1 cellular context compared by ENCODE assay signal in the genomic region with DNA sequence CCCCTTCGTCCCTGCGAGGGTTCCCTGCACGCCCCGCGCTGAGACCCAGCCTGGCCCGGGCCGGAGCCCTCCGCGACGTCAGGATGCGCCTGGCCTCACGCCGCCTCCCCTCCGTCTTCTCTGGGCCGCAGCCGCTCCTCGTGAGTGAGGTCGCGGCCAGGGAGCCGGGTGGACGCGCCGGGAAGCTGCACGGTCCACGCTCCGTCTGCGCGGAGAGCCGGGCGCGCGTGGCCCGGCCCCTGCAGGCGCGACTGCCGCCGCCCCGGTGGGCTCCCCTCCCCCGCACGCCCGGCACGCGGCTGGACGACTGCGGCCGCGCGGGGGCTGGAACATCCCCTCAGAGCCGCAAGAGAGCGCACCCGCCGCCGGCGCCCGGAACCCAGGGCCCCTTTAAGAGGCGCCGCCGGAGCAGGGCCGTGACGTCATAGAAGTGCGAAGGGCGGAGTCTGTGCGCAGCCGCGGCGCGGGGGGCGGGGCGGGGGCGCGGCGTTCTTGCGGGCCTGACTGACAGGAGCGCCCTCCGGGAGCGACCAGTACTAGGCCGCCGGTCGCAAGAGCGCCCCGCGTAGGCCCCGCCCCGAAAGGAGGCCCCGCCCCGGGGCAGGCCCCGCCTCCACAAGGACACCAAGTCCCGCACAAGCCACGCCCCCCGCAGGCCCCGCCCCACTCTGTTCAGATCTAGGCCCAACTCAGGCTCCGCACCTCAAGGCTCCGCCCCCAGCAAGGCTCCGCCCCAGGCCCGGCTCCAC.
TF ChIP-seq lines count a peak whose summit lies in the region.

No MANE protein-coding gene starts in this region.

TF ChIP-seq in HCT116, 20 proteins besides CTCF, POLR2A, EP300 and RAD21 (continued from another document):
- TF ChIP-seq SP1 (IDR thresholded peaks at IDR 0.05; ENCODE audit: low read depth) = peak; percentile 33; the same call in 1 of the 2 replicates
- no peak for TF ChIP-seq SRF (IDR thresholded peaks at IDR 0.05; ENCODE audit: low read depth)
- TF ChIP-seq FOSL1 (IDR thresholded peaks at IDR 0.05; ENCODE audit: low read depth) = no peak
- no peak for TF ChIP-seq YY1 (IDR thresholded peaks at IDR 0.05; ENCODE audit: extremely low read depth, insufficient replicate concordance, low read depth, low read length)
- peak; percentile 51; the same call in 1 of the 2 replicates for TF ChIP-seq ZFX (IDR thresholded peaks at IDR 0.05)
- peak; percentile 48; the same call in 1 of the 2 replicates for TF ChIP-seq POLR2AphosphoS5 (IDR thresholded peaks at IDR 0.05; ENCODE audit: low read depth, low read length)
- TF ChIP-seq ZNF274 (IDR thresholded peaks at IDR 0.05; ENCODE audit: low read depth, low read length) = no peak
- TF ChIP-seq, protein P1, sequence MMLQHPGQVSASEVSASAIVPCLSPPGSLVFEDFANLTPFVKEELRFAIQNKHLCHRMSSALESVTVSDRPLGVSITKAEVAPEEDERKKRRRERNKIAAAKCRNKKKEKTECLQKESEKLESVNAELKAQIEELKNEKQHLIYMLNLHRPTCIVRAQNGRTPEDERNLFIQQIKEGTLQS (IDR thresholded peaks at IDR 0.05) = no peak
- no peak for TF ChIP-seq ELF1 (IDR thresholded peaks at IDR 0.05; ENCODE audit: borderline replicate concordance, low read depth)
- TF ChIP-seq SIN3A (IDR thresholded peaks at IDR 0.05; ENCODE audit: low read depth) = no peak
- no peak for TF ChIP-seq JUND (IDR thresholded peaks at IDR 0.05)
- TF ChIP-seq MAX (IDR thresholded peaks at IDR 0.05) = peak; percentile 64; the same call in 1 of the 2 replicates
- TF ChIP-seq CEBPB (IDR thresholded peaks at IDR 0.05; ENCODE audit: low read depth) = no peak
- no peak for TF ChIP-seq EZH2phosphoT487 (IDR thresholded peaks at IDR 0.05; ENCODE audit: borderline replicate concordance)
- TF ChIP-seq, protein P2, sequence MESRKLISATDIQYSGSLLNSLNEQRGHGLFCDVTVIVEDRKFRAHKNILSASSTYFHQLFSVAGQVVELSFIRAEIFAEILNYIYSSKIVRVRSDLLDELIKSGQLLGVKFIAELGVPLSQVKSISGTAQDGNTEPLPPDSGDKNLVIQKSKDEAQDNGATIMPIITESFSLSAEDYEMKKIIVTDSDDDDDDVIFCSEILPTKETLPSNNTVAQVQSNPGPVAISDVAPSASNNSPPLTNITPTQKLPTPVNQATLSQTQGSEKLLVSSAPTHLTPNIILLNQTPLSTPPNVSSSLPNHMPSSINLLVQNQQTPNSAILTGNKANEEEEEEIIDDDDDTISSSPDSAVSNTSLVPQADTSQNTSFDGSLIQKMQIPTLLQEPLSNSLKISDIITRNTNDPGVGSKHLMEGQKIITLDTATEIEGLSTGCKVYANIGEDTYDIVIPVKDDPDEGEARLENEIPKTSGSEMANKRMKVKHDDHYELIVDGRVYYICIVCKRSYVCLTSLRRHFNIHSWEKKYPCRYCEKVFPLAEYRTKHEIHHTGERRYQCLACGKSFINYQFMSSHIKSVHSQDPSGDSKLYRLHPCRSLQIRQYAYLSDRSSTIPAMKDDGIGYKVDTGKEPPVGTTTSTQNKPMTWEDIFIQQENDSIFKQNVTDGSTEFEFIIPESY (IDR thresholded peaks at IDR 0.05; ENCODE audit: extremely low read depth, insufficient replicate concordance, low read length) = no peak
- TF ChIP-seq EGR1 (IDR thresholded peaks at IDR 0.05; ENCODE audit: low read depth) = peak; percentile 44; the same call in 1 of the 2 replicates
- no peak for TF ChIP-seq EZH2 (IDR thresholded peaks at IDR 0.05)
